Comparison of ENCODE assay signal across 1 cellular context in genomic region chr11:126158054-126158791, GRCh38.
A peak's percentile ranks its signal among the peaks of the same experiment; 100 is the strongest.
TF ChIP-seq lines count a peak whose summit lies in the region.

No MANE protein-coding gene starts in this region.

TF ChIP-seq in HepG2, 621 proteins besides CTCF, POLR2A, EP300 and RAD21 (continued from another document):
- TF ChIP-seq ZNF710 (CRISPR knock-in tag; IDR thresholded peaks at IDR 0.05; ENCODE audit: borderline replicate concordance) = 0 out of 2 replicates have a peak, but pooled peaks have one; percentile 33
- no peak for TF ChIP-seq ZSCAN20 (CRISPR knock-in tag; IDR thresholded peaks at IDR 0.05; ENCODE audit: borderline replicate concordance)
- TF ChIP-seq DNMT1 (CRISPR knock-in tag; IDR thresholded peaks at IDR 0.05) = no peak
- peak; percentile 77; the same call in 1 of the 2 replicates for TF ChIP-seq SPEN (CRISPR knock-in tag; IDR thresholded peaks at IDR 0.05; ENCODE audit: low read depth)
- TF ChIP-seq, protein P1, sequence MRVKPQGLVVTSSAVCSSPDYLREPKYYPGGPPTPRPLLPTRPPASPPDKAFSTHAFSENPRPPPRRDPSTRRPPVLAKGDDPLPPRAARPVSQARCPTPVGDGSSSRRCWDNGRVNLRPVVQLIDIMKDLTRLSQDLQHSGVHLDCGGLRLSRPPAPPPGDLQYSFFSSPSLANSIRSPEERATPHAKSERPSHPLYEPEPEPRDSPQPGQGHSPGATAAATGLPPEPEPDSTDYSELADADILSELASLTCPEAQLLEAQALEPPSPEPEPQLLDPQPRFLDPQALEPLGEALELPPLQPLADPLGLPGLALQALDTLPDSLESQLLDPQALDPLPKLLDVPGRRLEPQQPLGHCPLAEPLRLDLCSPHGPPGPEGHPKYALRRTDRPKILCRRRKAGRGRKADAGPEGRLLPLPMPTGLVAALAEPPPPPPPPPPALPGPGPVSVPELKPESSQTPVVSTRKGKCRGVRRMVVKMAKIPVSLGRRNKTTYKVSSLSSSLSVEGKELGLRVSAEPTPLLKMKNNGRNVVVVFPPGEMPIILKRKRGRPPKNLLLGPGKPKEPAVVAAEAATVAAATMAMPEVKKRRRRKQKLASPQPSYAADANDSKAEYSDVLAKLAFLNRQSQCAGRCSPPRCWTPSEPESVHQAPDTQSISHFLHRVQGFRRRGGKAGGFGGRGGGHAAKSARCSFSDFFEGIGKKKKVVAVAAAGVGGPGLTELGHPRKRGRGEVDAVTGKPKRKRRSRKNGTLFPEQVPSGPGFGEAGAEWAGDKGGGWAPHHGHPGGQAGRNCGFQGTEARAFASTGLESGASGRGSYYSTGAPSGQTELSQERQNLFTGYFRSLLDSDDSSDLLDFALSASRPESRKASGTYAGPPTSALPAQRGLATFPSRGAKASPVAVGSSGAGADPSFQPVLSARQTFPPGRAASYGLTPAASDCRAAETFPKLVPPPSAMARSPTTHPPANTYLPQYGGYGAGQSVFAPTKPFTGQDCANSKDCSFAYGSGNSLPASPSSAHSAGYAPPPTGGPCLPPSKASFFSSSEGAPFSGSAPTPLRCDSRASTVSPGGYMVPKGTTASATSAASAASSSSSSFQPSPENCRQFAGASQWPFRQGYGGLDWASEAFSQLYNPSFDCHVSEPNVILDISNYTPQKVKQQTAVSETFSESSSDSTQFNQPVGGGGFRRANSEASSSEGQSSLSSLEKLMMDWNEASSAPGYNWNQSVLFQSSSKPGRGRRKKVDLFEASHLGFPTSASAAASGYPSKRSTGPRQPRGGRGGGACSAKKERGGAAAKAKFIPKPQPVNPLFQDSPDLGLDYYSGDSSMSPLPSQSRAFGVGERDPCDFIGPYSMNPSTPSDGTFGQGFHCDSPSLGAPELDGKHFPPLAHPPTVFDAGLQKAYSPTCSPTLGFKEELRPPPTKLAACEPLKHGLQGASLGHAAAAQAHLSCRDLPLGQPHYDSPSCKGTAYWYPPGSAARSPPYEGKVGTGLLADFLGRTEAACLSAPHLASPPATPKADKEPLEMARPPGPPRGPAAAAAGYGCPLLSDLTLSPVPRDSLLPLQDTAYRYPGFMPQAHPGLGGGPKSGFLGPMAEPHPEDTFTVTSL (CRISPR knock-in tag; IDR thresholded peaks at IDR 0.05; ENCODE audit: borderline replicate concordance) = peak; percentile 57
- no peak for TF ChIP-seq ZNF281 (CRISPR knock-in tag; IDR thresholded peaks at IDR 0.05; ENCODE audit: borderline replicate concordance)
- TF ChIP-seq, protein P2, sequence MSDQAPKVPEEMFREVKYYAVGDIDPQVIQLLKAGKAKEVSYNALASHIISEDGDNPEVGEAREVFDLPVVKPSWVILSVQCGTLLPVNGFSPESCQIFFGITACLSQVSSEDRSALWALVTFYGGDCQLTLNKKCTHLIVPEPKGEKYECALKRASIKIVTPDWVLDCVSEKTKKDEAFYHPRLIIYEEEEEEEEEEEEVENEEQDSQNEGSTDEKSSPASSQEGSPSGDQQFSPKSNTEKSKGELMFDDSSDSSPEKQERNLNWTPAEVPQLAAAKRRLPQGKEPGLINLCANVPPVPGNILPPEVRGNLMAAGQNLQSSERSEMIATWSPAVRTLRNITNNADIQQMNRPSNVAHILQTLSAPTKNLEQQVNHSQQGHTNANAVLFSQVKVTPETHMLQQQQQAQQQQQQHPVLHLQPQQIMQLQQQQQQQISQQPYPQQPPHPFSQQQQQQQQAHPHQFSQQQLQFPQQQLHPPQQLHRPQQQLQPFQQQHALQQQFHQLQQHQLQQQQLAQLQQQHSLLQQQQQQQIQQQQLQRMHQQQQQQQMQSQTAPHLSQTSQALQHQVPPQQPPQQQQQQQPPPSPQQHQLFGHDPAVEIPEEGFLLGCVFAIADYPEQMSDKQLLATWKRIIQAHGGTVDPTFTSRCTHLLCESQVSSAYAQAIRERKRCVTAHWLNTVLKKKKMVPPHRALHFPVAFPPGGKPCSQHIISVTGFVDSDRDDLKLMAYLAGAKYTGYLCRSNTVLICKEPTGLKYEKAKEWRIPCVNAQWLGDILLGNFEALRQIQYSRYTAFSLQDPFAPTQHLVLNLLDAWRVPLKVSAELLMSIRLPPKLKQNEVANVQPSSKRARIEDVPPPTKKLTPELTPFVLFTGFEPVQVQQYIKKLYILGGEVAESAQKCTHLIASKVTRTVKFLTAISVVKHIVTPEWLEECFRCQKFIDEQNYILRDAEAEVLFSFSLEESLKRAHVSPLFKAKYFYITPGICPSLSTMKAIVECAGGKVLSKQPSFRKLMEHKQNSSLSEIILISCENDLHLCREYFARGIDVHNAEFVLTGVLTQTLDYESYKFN (CRISPR knock-in tag; conservative IDR thresholded peaks at IDR 0.05) = peak; percentile 88
- peak; percentile 61; the same call in 1 of the 2 replicates for TF ChIP-seq SP5 (CRISPR knock-in tag; IDR thresholded peaks at IDR 0.05; ENCODE audit: borderline replicate concordance, low read depth)
- TF ChIP-seq, protein P3, sequence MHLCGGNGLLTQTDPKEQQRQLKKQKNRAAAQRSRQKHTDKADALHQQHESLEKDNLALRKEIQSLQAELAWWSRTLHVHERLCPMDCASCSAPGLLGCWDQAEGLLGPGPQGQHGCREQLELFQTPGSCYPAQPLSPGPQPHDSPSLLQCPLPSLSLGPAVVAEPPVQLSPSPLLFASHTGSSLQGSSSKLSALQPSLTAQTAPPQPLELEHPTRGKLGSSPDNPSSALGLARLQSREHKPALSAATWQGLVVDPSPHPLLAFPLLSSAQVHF (CRISPR knock-in tag; IDR thresholded peaks at IDR 0.05) = no peak
- TF ChIP-seq MEIS2 (CRISPR knock-in tag; IDR thresholded peaks at IDR 0.05) = 0 out of 2 replicates have a peak, but pooled peaks have one; percentile 61
- TF ChIP-seq ZNF709 (CRISPR knock-in tag; IDR thresholded peaks at IDR 0.05) = no peak
- no peak for TF ChIP-seq SNRNP70 (IDR thresholded peaks at IDR 0.05; ENCODE audit: low read depth, low read length)
- no peak for TF ChIP-seq SRSF9 (IDR thresholded peaks at IDR 0.05; ENCODE audit: borderline replicate concordance, insufficient read depth, low read depth, low read length, poor library complexity, severe bottlenecking)
- TF ChIP-seq ZNF574 (CRISPR knock-in tag; IDR thresholded peaks at IDR 0.05) = 0 out of 2 replicates have a peak, but pooled peaks have one; percentile 54
- no peak for TF ChIP-seq HBP1 (CRISPR knock-in tag; IDR thresholded peaks at IDR 0.05; ENCODE audit: low read depth)
- no peak for TF ChIP-seq SMAD1 (CRISPR knock-in tag; IDR thresholded peaks at IDR 0.05; ENCODE audit: borderline replicate concordance, low read depth)
TF ChIP-seq in HepG2: peak in this region for 113.
